ENCODE assay signal across 8 cellular contexts in genomic region chr10:2966134-2966533, GRCh38.
"Had no signal": no experiment of that assay in that cellular context is flagged by ENCODE, and none has a peak within 500 bp of the region (broad histone marks: within the 10 kb centered on the region; RNA-seq: fewer than 3 reads in every experiment).

No MANE protein-coding gene starts in this region.

- DNase-seq: GDM1, GF-D8 had no signal

- FAIRE-seq: G401.6, GM12878, GM12891, GM12892, GM18507, GM19239 had no signal

- ATAC-seq: GM12878 had no signal

- H3K4me3 ChIP-seq: GM12878 had no signal
